ENCODE assay signal across 8 cellular contexts in genomic region chr17:17752822-17753448, GRCh38.
A peak's percentile ranks its signal among the peaks of the same experiment; 100 is the strongest.
DNase-seq lines count a peak whose midpoint lies in the region; ATAC-seq, FAIRE-seq and TF ChIP-seq lines count a peak whose summit lies in the region.

No MANE protein-coding gene starts in this region.

- H3F3A ChIP-seq in GM23338 (replicated peaks; ENCODE audit: low read depth) = peaks cover 11% of the 10 kb centered on the region; the same call in 1 of the 2 replicates

- no peaks in the 10 kb centered on the region for H3K9me2 ChIP-seq in GM23338 (ENCODE audit: insufficient read depth)

- peak overlapping the region; percentile 91 for H3K27ac Mint-ChIP-seq in GM23338
- peak overlapping the region; percentile 96 for H3K27ac Mint-ChIP-seq in activated CD8-positive, alpha-beta T cell treated with anti-CD3 and anti-CD28 coated beads for 36 hours

- no peak for TF ChIP-seq POLR2A in H54 (IDR thresholded peaks at IDR 0.05; ENCODE audit: low read depth, low read length)

- peaks cover 18% of the 10 kb centered on the region for H3K27me3 Mint-ChIP-seq in GM23338 (ENCODE audit: insufficient read depth, low read depth, poor library complexity)
- no peaks in the 10 kb centered on the region for H3K27me3 Mint-ChIP-seq in activated CD8-positive, alpha-beta T cell treated with anti-CD3 and anti-CD28 coated beads for 36 hours

- H3K4me3 ChIP-seq in GM23338 (peak overlapping the region; percentile 48), right cardiac atrium (ENCODE audit: low read length) (no peak overlapping the region), skin epidermis (peak overlapping the region; percentile 29 to 48 (median 39))

- H3K27me3 ChIP-seq in GM23338 (ENCODE audit: insufficient read depth) (no peaks in the 10 kb centered on the region), right cardiac atrium (ENCODE audit: control insufficient read depth, insufficient read depth) (no peaks in the 10 kb centered on the region)

- H3K4me1 Mint-ChIP-seq in GM23338 = peaks cover 54% of the 10 kb centered on the region
- H3K4me1 Mint-ChIP-seq in activated CD8-positive, alpha-beta T cell treated with anti-CD3 and anti-CD28 coated beads for 36 hours (ENCODE audit: low read depth) = peaks cover 75% of the 10 kb centered on the region

- ATAC-seq in GM23338 (no peak), right cardiac atrium (no peak), GM18870 (IDR thresholded peaks at IDR 0.05; ENCODE audit: unreplicated experiment) (no peak)
- no peak for ATAC-seq in activated CD8-positive, alpha-beta T cell treated with anti-CD3 and anti-CD28 coated beads for 36 hours

- H3K4me2 ChIP-seq in GM23338 = peak overlapping the region; percentile 60

- H3K36me3 Mint-ChIP-seq in GM23338 (ENCODE audit: low read depth) = no peaks in the 10 kb centered on the region; the same call in 2 of the 3 replicates
- peaks cover 3% of the 10 kb centered on the region for H3K36me3 Mint-ChIP-seq in activated CD8-positive, alpha-beta T cell treated with anti-CD3 and anti-CD28 coated beads for 36 hours (ENCODE audit: low read depth)

- no peak for TF ChIP-seq CTCF in GM23338 (conservative IDR thresholded peaks at IDR 0.05; ENCODE audit: low read depth in 2 of 2)
- TF ChIP-seq CTCF in activated CD8-positive, alpha-beta T cell treated with anti-CD3 and anti-CD28 coated beads for 36 hours (IDR thresholded peaks at IDR 0.05) = no peak

- H2AFZ ChIP-seq in GM23338 = peak overlapping the region; percentile 78

- peak overlapping the region; percentile 67 for H3K4me3 Mint-ChIP-seq in GM23338
- H3K4me3 Mint-ChIP-seq in activated CD8-positive, alpha-beta T cell treated with anti-CD3 and anti-CD28 coated beads for 36 hours = peak overlapping the region; percentile 92

- CTCF ChIA-PET in activated CD8-positive, alpha-beta T cell treated with anti-CD3 and anti-CD28 coated beads for 36 hours (lab: Charles Lee) = interaction anchor here (0.8 kb wide), 1 partner anchor 108 kb away, joined by 3 read pairs; no protein-coding TSS in a partner anchor

- no peaks in the 10 kb centered on the region for H3K36me3 ChIP-seq in GM23338 (ENCODE audit: insufficient read depth)

- FAIRE-seq in H54 (lab: Jason Lieb, UNC) = no peak

- H3K4me1 ChIP-seq in GM23338 (ENCODE audit: insufficient read depth) (peaks cover 31% of the 10 kb centered on the region), right cardiac atrium (ENCODE audit: control insufficient read depth, insufficient read depth, low read length) (peaks cover 7% of the 10 kb centered on the region)

- no peaks in the 10 kb centered on the region for H4K20me1 ChIP-seq in GM23338 (replicated peaks; ENCODE audit: insufficient read depth)

- no peak for DNase-seq in GM23338 (ENCODE audit: low spot score)
- no peak for DNase-seq in activated CD8-positive, alpha-beta T cell treated with anti-CD3 and anti-CD28 coated beads for 36 hours
- DNase-seq in right cardiac atrium = no peak
- DNase-seq in superior temporal gyrus (ENCODE audit: extremely low spot score) = no peak
- DNase-seq in H54 (ENCODE audit: insufficient read length, low spot score) = no peak
- DNase-seq in NCI-H526 (lab: John Stamatoyannopoulos, UW) = no peak

- peak overlapping the region; percentile 72; the same call in 1 of the 2 replicates for H3K27ac ChIP-seq in GM23338 (ENCODE audit: low read depth)
- peak overlapping the region; percentile 53 for H3K27ac ChIP-seq in right cardiac atrium (ENCODE audit: low read length)
- peak overlapping the region; percentile 49 to 94 (median 87) for H3K27ac ChIP-seq in skin epidermis

- POLR2A ChIA-PET in activated CD8-positive, alpha-beta T cell treated with anti-CD3 and anti-CD28 coated beads for 36 hours (lab: Charles Lee) = interaction anchor here (1.4 kb wide), 1 partner anchor 14 kb away, joined by 4 read pairs; no protein-coding TSS in a partner anchor

- H3K9me3 ChIP-seq in right cardiac atrium (ENCODE audit: control insufficient read depth, low read length) = no peaks in the 10 kb centered on the region

- no peaks in the 10 kb centered on the region for H3K9me3 Mint-ChIP-seq in GM23338
- H3K9me3 Mint-ChIP-seq in activated CD8-positive, alpha-beta T cell treated with anti-CD3 and anti-CD28 coated beads for 36 hours = no peaks in the 10 kb centered on the region

- no peaks in the 10 kb centered on the region for H3K79me2 ChIP-seq in GM23338 (replicated peaks; ENCODE audit: insufficient read depth)

- intact Hi-C loops in activated CD8-positive, alpha-beta T cell treated with anti-CD3 and anti-CD28 coated beads for 36 hours (cut with micrococcal nuclease) = no loop called here
- intact Hi-C loops in right cardiac atrium (cut with DNase I) = no loop called here

- 54% methylated on average over 11 of the region's 11 CpGs for WGBS in right cardiac atrium

TF ChIP-seq in GM23338, 12 proteins besides CTCF, POLR2A, EP300 and RAD21:
- TF ChIP-seq REST (IDR thresholded peaks at IDR 0.05; ENCODE audit: unreplicated experiment) (no peak), JUNB (IDR thresholded peaks at IDR 0.05; ENCODE audit: unreplicated experiment) (no peak), CREB1 (CRISPR knock-in tag; IDR thresholded peaks at IDR 0.05; ENCODE audit: low read depth) (no peak), ZNF114 (CRISPR knock-in tag; IDR thresholded peaks at IDR 0.05) (no peak), POLR2AphosphoS5 (IDR thresholded peaks at IDR 0.05; ENCODE audit: low read depth) (no peak), NANOG (IDR thresholded peaks at IDR 0.05; ENCODE audit: borderline replicate concordance) (no peak)
